8 cellular contexts compared by ENCODE assay signal in the genomic region with DNA sequence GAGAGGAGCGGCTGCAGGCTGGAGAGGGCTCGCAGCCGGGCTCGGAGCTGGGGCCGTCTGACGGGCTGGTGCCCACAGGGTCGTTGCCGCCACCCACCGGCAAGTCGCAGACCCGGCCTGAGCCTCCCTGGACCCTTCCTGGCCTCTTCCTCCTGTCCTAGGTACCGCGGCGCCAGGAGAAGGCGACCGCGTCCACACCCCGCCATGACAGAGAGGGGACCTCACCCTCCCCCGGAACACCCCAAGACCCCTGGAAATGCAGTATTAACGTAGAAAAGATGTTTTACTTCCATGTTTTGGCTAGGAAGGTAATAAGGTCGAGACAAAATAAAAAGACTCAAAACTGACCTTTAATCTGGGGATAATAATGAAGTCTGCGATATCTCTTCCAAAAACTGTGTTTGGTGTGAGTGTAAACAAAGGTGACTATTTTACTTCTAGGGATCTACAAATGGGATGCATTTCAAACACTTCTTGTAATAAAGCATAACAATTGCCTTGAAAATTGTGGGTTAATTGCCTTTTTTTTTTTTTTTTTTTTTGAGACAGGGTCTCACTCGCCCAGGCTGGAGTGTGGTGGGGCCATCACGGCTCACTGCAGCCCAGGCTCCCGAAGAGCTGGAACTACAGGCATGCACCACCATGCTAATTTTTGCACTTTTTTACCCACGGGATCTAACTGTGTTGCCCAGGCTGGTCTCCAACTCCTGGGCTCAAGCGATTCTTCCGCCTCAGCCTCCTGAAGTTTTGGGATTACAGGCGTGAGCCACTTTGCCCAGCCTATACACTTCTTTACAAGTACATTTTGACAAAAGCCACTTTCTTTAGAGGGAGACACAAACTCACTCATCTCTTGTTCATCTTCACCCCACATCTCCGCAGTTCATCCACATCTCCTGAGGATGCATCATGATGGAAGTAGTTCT. TPM values are rescaled to one million over a fixed set of nuclear protein-coding genes. Genes with fewer than 3 reads are reported as not detected.
DNase-seq lines count a peak whose midpoint lies in the region; ATAC-seq and TF ChIP-seq lines count a peak whose summit lies in the region.

No MANE protein-coding gene starts in this region.

- H3K4me1 ChIP-seq in CD8-positive, alpha-beta memory T cell (ENCODE audit: insufficient read depth, low read length): peaks cover 39% of the 10 kb centered on the region
- peaks cover 2% of the 10 kb centered on the region for H3K4me1 ChIP-seq in right cardiac atrium (ENCODE audit: control insufficient read depth, insufficient read depth, low read length)

- no peaks in the 10 kb centered on the region for H3K9me3 ChIP-seq in CD8-positive, alpha-beta memory T cell (ENCODE audit: low read length)
- H3K9me3 ChIP-seq in right cardiac atrium (ENCODE audit: control insufficient read depth, low read length): no peaks in the 10 kb centered on the region

- peaks cover 0 to 12% of the 10 kb centered on the region in 2 donors for H3K27me3 Mint-ChIP-seq in CD8-positive, alpha-beta memory T cell
- no peaks in the 10 kb centered on the region for H3K27me3 Mint-ChIP-seq in stimulated activated memory B cell treated with anti-CD40 and anti-IgM and Interleukin-4, amounts not matched to agents 10 μg/mL and 1 μg/mL and 100 μg/mL, for 72 hours

- H3K27ac ChIP-seq in CD8-positive, alpha-beta memory T cell (ENCODE audit: low read depth, low read length): peak overlapping the region; percentile 99
- H3K27ac ChIP-seq in right cardiac atrium (ENCODE audit: low read length): peak overlapping the region; percentile 65

- peaks cover 25 to 49% (median 27%) of the 10 kb centered on the region in 3 donors for H3K36me3 Mint-ChIP-seq in CD8-positive, alpha-beta memory T cell
- H3K36me3 Mint-ChIP-seq in stimulated activated memory B cell treated with anti-CD40 and anti-IgM and Interleukin-4, amounts not matched to agents 10 μg/mL and 1 μg/mL and 100 μg/mL, for 72 hours: peaks cover 37% of the 10 kb centered on the region

- no peaks in the 10 kb centered on the region for H3K27me3 ChIP-seq in CD8-positive, alpha-beta memory T cell (ENCODE audit: insufficient read depth, low read length, poor library complexity, severe bottlenecking)
- H3K27me3 ChIP-seq in right cardiac atrium (ENCODE audit: control insufficient read depth, insufficient read depth): no peaks in the 10 kb centered on the region

- peak overlapping the region; percentile 94 to 100 (median 99) for H3K4me3 Mint-ChIP-seq in CD8-positive, alpha-beta memory T cell
- H3K4me3 Mint-ChIP-seq in stimulated activated memory B cell treated with anti-CD40 and anti-IgM and Interleukin-4, amounts not matched to agents 10 μg/mL and 1 μg/mL and 100 μg/mL, for 72 hours: peak overlapping the region; percentile 99

- H3K4me1 Mint-ChIP-seq in CD8-positive, alpha-beta memory T cell: peaks cover 40 to 50% (median 45%) of the 10 kb centered on the region in 3 donors
- peaks cover 33% of the 10 kb centered on the region for H3K4me1 Mint-ChIP-seq in stimulated activated memory B cell treated with anti-CD40 and anti-IgM and Interleukin-4, amounts not matched to agents 10 μg/mL and 1 μg/mL and 100 μg/mL, for 72 hours

- POLR2A ChIA-PET in CD8-positive, alpha-beta memory T cell (lab: Charles Lee): interaction anchor here (0.6 to 5.8 kb wide), 11 partner anchors 10 to 572 kb away, joined by 3 to 114 read pairs (median 4); partner anchors contain the start of genes MACO1, MTFR1L and SYF2

- intact Hi-C loops in right cardiac atrium (cut with DNase I): loop anchor here in 1 of 4 donors (10.0 kb wide), 1 partner anchor 567 kb away; the partner anchor contains the start of gene MTFR1L

- WGBS in right cardiac atrium: 24% methylated on average over 30 of the region's 30 CpGs

- peak overlapping the region; percentile 47 to 100 (median 86) for H3K27ac Mint-ChIP-seq in CD8-positive, alpha-beta memory T cell
- peak overlapping the region; percentile 100 for H3K27ac Mint-ChIP-seq in stimulated activated memory B cell treated with anti-CD40 and anti-IgM and Interleukin-4, amounts not matched to agents 10 μg/mL and 1 μg/mL and 100 μg/mL, for 72 hours

- peaks cover 0 to 3% (median 2%) of the 10 kb centered on the region in 5 donors for H3K9me3 Mint-ChIP-seq in CD8-positive, alpha-beta memory T cell
- H3K9me3 Mint-ChIP-seq in stimulated activated memory B cell treated with anti-CD40 and anti-IgM and Interleukin-4, amounts not matched to agents 10 μg/mL and 1 μg/mL and 100 μg/mL, for 72 hours: no peaks in the 10 kb centered on the region

- peak overlapping the region; percentile 99 for H3K4me3 ChIP-seq in CD8-positive, alpha-beta memory T cell (ENCODE audit: low read length)
- peak overlapping the region; percentile 46 for H3K4me3 ChIP-seq in right cardiac atrium (ENCODE audit: low read length)

- DNase-seq in CD8-positive, alpha-beta memory T cell: no peak
- DNase-seq in right cardiac atrium (no peak), midbrain (lab: John Stamatoyannopoulos, UW) (no peak), ureter (ENCODE audit: low spot score) (no peak)

- peaks cover 37% of the 10 kb centered on the region for H3K36me3 ChIP-seq in CD8-positive, alpha-beta memory T cell (ENCODE audit: insufficient read depth, low read length)

- ATAC-seq in GM21786 (IDR thresholded peaks at IDR 0.05; ENCODE audit: unreplicated experiment) (peak; percentile 42), SK-N-SH treated with all-trans-retinoic acid at 6 μM for 48 hours (no peak), right cardiac atrium (no peak), HG03439 (IDR thresholded peaks at IDR 0.05; ENCODE audit: unreplicated experiment) (no peak)
- ATAC-seq in stimulated activated memory B cell treated with anti-CD40 and anti-IgM and Interleukin-4, amounts not matched to agents 10 μg/mL and 1 μg/mL and 100 μg/mL, for 72 hours: no peak

- CTCF ChIA-PET in CD8-positive, alpha-beta memory T cell (lab: Charles Lee): interaction anchor here (0.7 kb wide), 1 partner anchor 16 kb away, joined by 5 read pairs; the partner anchor contains the start of gene SYF2

TF ChIP-seq in SK-N-SH treated with all-trans-retinoic acid at 6 μM for 48 hours, 23 proteins besides CTCF, POLR2A, EP300 and RAD21:
- TF ChIP-seq GLIS3 (CRISPR knock-in tag; IDR thresholded peaks at IDR 0.05): 0 out of 2 replicates have a peak, but pooled peaks have one; percentile 57
- no peak for TF ChIP-seq RARB (CRISPR knock-in tag; IDR thresholded peaks at IDR 0.05)

RNA-seq across cellular contexts. Expression of gene RSRP1, which starts 0.8 kb away (rescaled TPM):
- total RNA-seq in CD8-positive, alpha-beta memory T cell: 100 to 1,000 TPM; 116 to 124 TPM
- 47.5 TPM for polyA plus RNA-seq in CD8-positive, alpha-beta memory T cell
- total RNA-seq in right cardiac atrium (10 to 100 TPM; 43.6 to 65.0 (median 54.9) TPM), ureter (99.5 TPM)
- polyA plus RNA-seq in right cardiac atrium: 63.6 TPM

RNA-seq across cellular contexts. Expression of gene SYF2, which starts 15.8 kb away (rescaled TPM):
- total RNA-seq in CD8-positive, alpha-beta memory T cell: 10 to 100 TPM; 38.4 to 40.4 TPM
- polyA plus RNA-seq in CD8-positive, alpha-beta memory T cell: 90.7 TPM
- total RNA-seq in right cardiac atrium: 10 to 100 TPM; 29.7 to 40.5 (median 39.8) TPM
- polyA plus RNA-seq in right cardiac atrium: 63.2 TPM
- 39.9 TPM for total RNA-seq in ureter

RNA-seq across cellular contexts. Expression of gene RHD, which starts 24.2 kb away (rescaled TPM):
- total RNA-seq in CD8-positive, alpha-beta memory T cell: not detected
- 0.46 TPM for polyA plus RNA-seq in CD8-positive, alpha-beta memory T cell
- under 1 TPM in 3 of 4 donors, not detected in 1; 0.18 to 0.37 (median 0.37) TPM for total RNA-seq in right cardiac atrium
- polyA plus RNA-seq in right cardiac atrium: 0.16 TPM
- not detected for total RNA-seq in ureter
